In the genomic region with DNA sequence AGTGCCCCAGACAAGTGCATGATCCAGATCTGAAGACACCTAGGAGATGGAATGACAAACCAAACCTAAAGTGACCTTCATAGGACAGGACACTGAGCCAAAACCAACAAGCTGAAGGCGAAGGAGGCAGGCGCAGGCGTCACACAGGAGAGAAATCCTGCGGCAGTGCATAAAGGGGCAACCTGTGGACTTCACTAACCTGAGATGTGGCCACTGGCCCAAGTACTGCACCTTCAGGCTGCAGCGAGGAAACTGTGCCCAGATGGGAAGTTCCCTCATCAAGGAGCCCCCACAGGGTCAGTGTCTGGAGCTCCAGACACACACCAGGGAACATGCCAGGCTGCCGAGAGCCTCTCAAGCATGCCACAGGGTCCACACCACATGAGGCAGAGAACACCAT, we compare ENCODE assay signal across 16 cellular contexts. TPM values are rescaled to one million over a fixed set of nuclear protein-coding genes. Genes with fewer than 3 reads are reported as not detected.
DNase-seq lines count a peak whose midpoint lies in the region; FAIRE-seq and TF ChIP-seq lines count a peak whose summit lies in the region.
"Had no signal": no experiment of that assay in that cellular context is flagged by ENCODE, and none has a peak within 500 bp of the region (broad histone marks: within the 10 kb centered on the region; RNA-seq: fewer than 3 reads in every experiment).

No MANE protein-coding gene starts in this region.

- peak; percentile 60 for DNase-seq in activated effector memory CD4-positive, alpha-beta T cell treated with anti-CD3 and anti-CD28 coated beads, Interleukin-2, amount 50 U/mL, for 16 hours
- no peak for DNase-seq in activated effector memory CD4-positive, alpha-beta T cell treated with Interleukin-2 at 50 U/mL for 16 hours
- DNase-seq in SK-N-MC (ENCODE audit: low read depth, low spot score): no peak
- DNase-seq in endodermal cell: peak; percentile 36
- peak; percentile 56 for DNase-seq in spleen
- no peak for DNase-seq in hepatocyte (ENCODE audit: low spot score)
- DNase-seq in RCC 7860 (ENCODE audit: low spot score): no peak
- DNase-seq in NCI-H1417 (lab: John Stamatoyannopoulos, UW): no peak
- DNase-seq: activated CD4-positive, alpha-beta T cell treated with anti-CD3 and anti-CD28 coated beads for 1 hour; brain microvascular endothelial cell; left colon; NCI-H1092 treated with DMSO at 0.1 percent for 48 hours; stimulated activated naive CD8-positive, alpha-beta T cell treated with anti-CD3 and anti-CD28 coated beads, Interleukin-15, amount 100 ng/mL, for 72 hours; uterus had no signal

- no peak for FAIRE-seq in RCC 7860 (lab: Jason Lieb, UNC)
- FAIRE-seq: D721Med, K562 had no signal

- no peak overlapping the region for H3K4me2 ChIP-seq in hepatocyte

- WGBS in endodermal cell (ENCODE audit: insufficient coverage in 1 of 2, insufficient read length in 1 of 2), 2 experiments: 93 to 97% methylated on average over 4 to 6 of the region's 6 CpGs
- WGBS in spleen, 5 donors: 92 to 97% (median 94%) methylated on average over 4 to 6 of the region's 6 CpGs
- 86% methylated on average over 6 of the region's 6 CpGs for WGBS in hepatocyte (ENCODE audit: low lambda C conversion rate, missing lambda C conversion rate)

- TF ChIP-seq CTCF in endodermal cell (conservative IDR thresholded peaks at IDR 0.05) (no peak), spleen (IDR thresholded peaks at IDR 0.05 in 8 of 11, conservative IDR thresholded peaks at IDR 0.05 in 3 of 11) (no peak), hepatocyte (IDR thresholded peaks at IDR 0.05; ENCODE audit: poor library complexity) (no peak)

- H3K4me3 ChIP-seq in SK-N-MC (no peak overlapping the region), endodermal cell (ENCODE audit: low read length) (no peak overlapping the region), spleen (no peak overlapping the region), hepatocyte (no peak overlapping the region)
- H3K4me3 ChIP-seq: K562, uterus had no signal

- TF ChIP-seq POLR2A in spleen (IDR thresholded peaks at IDR 0.05): no peak

- H2AFZ ChIP-seq in hepatocyte: no peak overlapping the region

- H3K9me3 Mint-ChIP-seq in endodermal cell: no peaks in the 10 kb centered on the region
- H3K9me3 Mint-ChIP-seq: stimulated activated naive CD8-positive, alpha-beta T cell treated with anti-CD3 and anti-CD28 coated beads, Interleukin-15, amount 100 ng/mL, for 72 hours had no signal

- H3K36me3 Mint-ChIP-seq in endodermal cell (ENCODE audit: low read depth): peaks cover 4% of the 10 kb centered on the region

- no peak overlapping the region for H3K4me3 Mint-ChIP-seq in endodermal cell

- no peaks in the 10 kb centered on the region for H3K9me2 ChIP-seq in hepatocyte (replicated peaks; ENCODE audit: insufficient read depth)

- peaks cover 10% of the 10 kb centered on the region for H3K4me1 Mint-ChIP-seq in endodermal cell

- H3K4me1 ChIP-seq in endodermal cell (ENCODE audit: control insufficient read depth, insufficient read depth, low read length) (no peaks in the 10 kb centered on the region), spleen (peaks cover 16 to 80% (median 50%) of the 10 kb centered on the region in 6 donors), hepatocyte (ENCODE audit: insufficient read depth) (peaks cover 9% of the 10 kb centered on the region)

- H3K27ac ChIP-seq in SK-N-MC (no peak overlapping the region), endodermal cell (ENCODE audit: low read depth, low read length) (no peak overlapping the region), spleen (no peak overlapping the region), hepatocyte (no peak overlapping the region)
- H3K27ac ChIP-seq: brain microvascular endothelial cell, uterus had no signal

- H3K27ac Mint-ChIP-seq in endodermal cell: no peak overlapping the region

- H3K36me3 ChIP-seq in SK-N-MC (ENCODE audit: insufficient read depth, low read length) (no peaks in the 10 kb centered on the region), endodermal cell (ENCODE audit: control insufficient read depth, insufficient read depth, low read length) (no peaks in the 10 kb centered on the region), spleen (peaks cover 0 to 54% (median 10%) of the 10 kb centered on the region in 6 donors), hepatocyte (replicated peaks; ENCODE audit: insufficient read depth, low read depth) (no peaks in the 10 kb centered on the region)
- H3K36me3 ChIP-seq: uterus had no signal

- H3K27me3 ChIP-seq in endodermal cell (ENCODE audit: control insufficient read depth, insufficient read depth, low read length, poor library complexity, severe bottlenecking): no peaks in the 10 kb centered on the region
- no peaks in the 10 kb centered on the region for H3K27me3 ChIP-seq in spleen (replicated peaks in 1 of 7)
- H3K27me3 ChIP-seq in hepatocyte: no peaks in the 10 kb centered on the region
- H3K27me3 ChIP-seq: brain microvascular endothelial cell, uterus had no signal

- H3K27me3 Mint-ChIP-seq in endodermal cell (ENCODE audit: insufficient read depth): no peaks in the 10 kb centered on the region
- H3K27me3 Mint-ChIP-seq: stimulated activated naive CD8-positive, alpha-beta T cell treated with anti-CD3 and anti-CD28 coated beads, Interleukin-15, amount 100 ng/mL, for 72 hours had no signal

- H3K9me3 ChIP-seq in SK-N-MC (ENCODE audit: low read depth, low read length): no peaks in the 10 kb centered on the region
- H3K9me3 ChIP-seq in endodermal cell (ENCODE audit: control insufficient read depth, low read length): no peaks in the 10 kb centered on the region
- H3K9me3 ChIP-seq in spleen: no peaks in the 10 kb centered on the region
- H3K9me3 ChIP-seq in hepatocyte (ENCODE audit: low read depth): no peaks in the 10 kb centered on the region
- H3K9me3 ChIP-seq: uterus had no signal

- H3K9ac ChIP-seq in SK-N-MC (ENCODE audit: insufficient read length) (peak overlapping the region; percentile 15), endodermal cell (ENCODE audit: extremely low read depth, low read length, poor library complexity, severe bottlenecking) (no peak overlapping the region)

- peaks cover 76% of the 10 kb centered on the region for H3K79me2 ChIP-seq in hepatocyte

- intact Hi-C loops in spleen (cut with DNase I; ENCODE audit: low total_unique reads): no loop called here

- peaks cover 18% of the 10 kb centered on the region for H4K20me1 ChIP-seq in hepatocyte (ENCODE audit: insufficient read depth, poor library complexity, severe bottlenecking)

RNA-seq across cellular contexts. Expression of a gene that starts 3.7 kb away (rescaled TPM):
- total RNA-seq in endodermal cell: 1 to 10 TPM; 9.3 TPM
- polyA plus RNA-seq in endodermal cell (2013, experiment 1 of 2): 8.8 TPM
- 8.6 TPM for polyA plus RNA-seq in endodermal cell (2013, experiment 2 of 2)
- 10 to 100 TPM in 6 of 7 donors, 1 to 10 TPM in 1; 10.0 to 14.6 (median 12.1) TPM for total RNA-seq in spleen
- polyA plus RNA-seq in spleen: 1 to 10 TPM; 6.1 to 7.9 (median 6.4) TPM
- 15.3 and 15.6 TPM in 2 replicates for total RNA-seq in hepatocyte
- polyA plus RNA-seq in hepatocyte: 8.5 and 12.4 TPM in 2 replicates

Comparison
In these comparisons a context has a peak if more than half of its experiments do, and no peak if none do; other contexts are left out.
1. DNase-seq: peak in activated effector memory CD4-positive, alpha-beta T cell treated with anti-CD3 and anti-CD28 coated beads, Interleukin-2, amount 50 U/mL, for 16 hours (single experiment), endodermal cell (single experiment) and spleen (single experiment); none in activated effector memory CD4-positive, alpha-beta T cell treated with Interleukin-2 at 50 U/mL for 16 hours (single experiment), SK-N-MC (single experiment), hepatocyte (single experiment), RCC 7860 (single experiment) and NCI-H1417 (0 of 3).